Comparison of ENCODE assay signal across 2 cellular contexts in the genomic region with DNA sequence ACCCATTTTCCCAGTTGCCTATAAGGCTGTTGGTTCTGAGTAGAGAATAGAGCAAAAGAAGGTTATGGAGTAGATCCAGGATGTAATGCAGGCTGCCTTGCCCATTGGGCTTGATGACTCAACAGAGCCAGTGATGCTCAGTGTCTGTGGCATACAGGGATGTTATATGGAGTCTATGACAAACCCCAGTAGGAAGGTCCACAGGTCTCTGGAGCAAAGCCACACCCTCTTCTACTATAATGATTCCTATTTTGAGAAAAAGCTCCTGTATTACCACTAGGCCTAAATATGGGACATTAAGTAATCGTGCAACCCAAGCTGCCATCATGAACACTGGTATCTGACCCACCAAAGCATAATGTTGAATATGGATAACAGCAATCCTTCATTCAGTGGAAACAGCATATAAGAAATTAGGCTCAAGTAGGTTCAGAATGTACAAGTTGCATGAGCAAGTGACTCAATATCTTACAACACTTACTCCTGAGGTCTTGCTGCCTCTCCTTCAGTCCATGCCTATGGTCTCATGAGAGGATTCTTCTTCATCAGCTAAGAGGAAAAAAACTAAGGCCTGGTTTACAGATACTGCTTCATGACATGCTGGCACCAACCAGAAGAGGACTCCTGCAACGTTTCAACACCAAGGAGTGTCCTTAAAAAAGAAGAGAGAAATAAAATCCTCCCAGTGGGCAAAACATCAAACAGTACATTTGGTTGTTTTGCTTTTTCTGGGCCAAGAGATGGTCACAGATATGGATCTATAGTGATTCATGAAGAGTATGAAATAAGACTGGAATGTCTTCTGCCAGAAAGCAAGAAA.
TF ChIP-seq lines count a peak whose summit lies in the region.

No MANE protein-coding gene starts in this region.

TF ChIP-seq in SK-N-SH treated with all-trans-retinoic acid at 6 μM for 48 hours, 23 proteins besides CTCF, POLR2A, EP300 and RAD21 (continued from another document):
- no peak for TF ChIP-seq SNAI2 (CRISPR knock-in tag; IDR thresholded peaks at IDR 0.05)

TF ChIP-seq in endothelial cell of umbilical vein, 7 proteins besides CTCF, POLR2A, EP300 and RAD21:
- no peak for TF ChIP-seq GATA2 (IDR thresholded peaks at IDR 0.05; ENCODE audit: insufficient read depth, insufficient read length, low read depth, low read length)
- TF ChIP-seq JUN (IDR thresholded peaks at IDR 0.05; ENCODE audit: borderline replicate concordance, insufficient read depth, insufficient read length, low read depth), result no peak
- TF ChIP-seq FOS (IDR thresholded peaks at IDR 0.05; ENCODE audit: borderline replicate concordance, insufficient read depth, low read length), result no peak
- TF ChIP-seq EZH2 (IDR thresholded peaks at IDR 0.05; ENCODE audit: borderline replicate concordance, low read depth, low read length, severe bottlenecking), result no peak
- TF ChIP-seq MYC (IDR thresholded peaks at IDR 0.05; ENCODE audit: low read depth, low read length), result no peak
- no peak for TF ChIP-seq POLR2AphosphoS5 (IDR thresholded peaks at IDR 0.05; ENCODE audit: insufficient read depth, low read depth, low read length)
